6 cellular contexts compared by ENCODE assay signal in genomic region chr7:146661929-146662328, GRCh38.
"Had no signal": no experiment of that assay in that cellular context is flagged by ENCODE, and none has a peak within 500 bp of the region (broad histone marks: within the 10 kb centered on the region; RNA-seq: fewer than 3 reads in every experiment).

No MANE protein-coding gene starts in this region.

- DNase-seq: H9, HCEC 1CT, HFFc6 had no signal

- H3K27ac ChIP-seq: HL-60 had no signal

- H2AFZ ChIP-seq: GM23338 had no signal

- H3K4me2 ChIP-seq: GM23338 had no signal

- H3K4me3 ChIP-seq: GM23338 had no signal

- ATAC-seq: GM23338, HepG2 had no signal
